ENCODE assay signal across 8 cellular contexts in genomic region chr19:58305932-58306323, GRCh38. TPM values are rescaled to one million over a fixed set of nuclear protein-coding genes. Genes with fewer than 3 reads are reported as not detected.
A peak's percentile ranks its signal among the peaks of the same experiment; 100 is the strongest.
DNase-seq lines count a peak whose midpoint lies in the region; ATAC-seq and TF ChIP-seq lines count a peak whose summit lies in the region.

No MANE protein-coding gene starts in this region.

- H3K36me3 Mint-ChIP-seq in activated naive CD8-positive, alpha-beta T cell treated with anti-CD3 and anti-CD28 coated beads for 36 hours: peaks cover 70% of the 10 kb centered on the region

- H3K4me3 Mint-ChIP-seq in activated naive CD8-positive, alpha-beta T cell treated with anti-CD3 and anti-CD28 coated beads for 36 hours: peak overlapping the region; percentile 98

- H3K9me3 ChIP-seq in heart right ventricle (peaks cover 0 to 14% (median 0%) of the 10 kb centered on the region in 11 donors), transverse colon (no peaks in the 10 kb centered on the region)

- DNase-seq in heart right ventricle (no peak), left cardiac atrium (no peak), left kidney (ENCODE audit: low read depth, low spot score) (peak; percentile 9), transverse colon (peak; percentile 11), HuH-7.5 (ENCODE audit: low spot score) (no peak), NCI-H187 (lab: John Stamatoyannopoulos, UW) (no peak)
- DNase-seq in activated naive CD8-positive, alpha-beta T cell treated with anti-CD3 and anti-CD28 coated beads for 36 hours: no peak

- H3K4me3 ChIP-seq in heart right ventricle: peak overlapping the region; percentile 50 to 97 (median 76)
- peak overlapping the region; percentile 75 to 98 (median 84) for H3K4me3 ChIP-seq in transverse colon

- in situ Hi-C loops in transverse colon (cut with MboI; ENCODE audit: low pct_ligation_motif_present in 1 of 4, low pct_unique_long_range_greater_than_20kb in 1 of 4, low sequenced_read_pairs in 3 of 4): no loop called here

- ATAC-seq in heart right ventricle (no peak), left cardiac atrium (no peak), GM21526 (IDR thresholded peaks at IDR 0.05; ENCODE audit: low FRiP score, unreplicated experiment) (no peak)

- peaks cover 3% of the 10 kb centered on the region for H3K9me3 Mint-ChIP-seq in activated naive CD8-positive, alpha-beta T cell treated with anti-CD3 and anti-CD28 coated beads for 36 hours

- peaks cover 3 to 28% (median 20%) of the 10 kb centered on the region in 9 donors for H3K4me1 ChIP-seq in heart right ventricle
- H3K4me1 ChIP-seq in transverse colon: peaks cover 9 to 17% (median 14%) of the 10 kb centered on the region in 4 donors

- H3K27ac ChIP-seq in heart right ventricle (peak overlapping the region in 9 of 10 donors; percentile 79 to 96 (median 91)), transverse colon (peak overlapping the region; percentile 80 to 95 (median 90))

- TF ChIP-seq EP300 in transverse colon (IDR thresholded peaks at IDR 0.05; ENCODE audit: low read depth): no peak

- peaks cover 0 to 48% (median 15%) of the 10 kb centered on the region in 9 donors for H3K36me3 ChIP-seq in heart right ventricle
- H3K36me3 ChIP-seq in transverse colon: peaks cover 0 to 20% (median 2%) of the 10 kb centered on the region in 4 donors

- WGBS in heart right ventricle, 2 donors: 68 to 74% methylated on average over 12 of the region's 12 CpGs
- WGBS in transverse colon (ENCODE audit: low coverage in 1 of 2), 2 donors: 36 to 46% methylated on average over 3 to 12 of the region's 12 CpGs

- no peak for TF ChIP-seq POLR2A in transverse colon (IDR thresholded peaks at IDR 0.05)

- peak overlapping the region; percentile 97 for H3K27ac Mint-ChIP-seq in activated naive CD8-positive, alpha-beta T cell treated with anti-CD3 and anti-CD28 coated beads for 36 hours

- peaks cover 36% of the 10 kb centered on the region for H3K4me1 Mint-ChIP-seq in activated naive CD8-positive, alpha-beta T cell treated with anti-CD3 and anti-CD28 coated beads for 36 hours

- H3K27me3 ChIP-seq in heart right ventricle: no peaks in the 10 kb centered on the region
- H3K27me3 ChIP-seq in transverse colon: no peaks in the 10 kb centered on the region

- intact Hi-C loops in heart right ventricle (cut with DNase I): loop anchor here in 3 of 10 donors (1.0 to 10.0 kb wide), 5 partner anchors 57 to 123 kb away; partner anchors contain the start of genes ZNF274 (in 2 of the 3), ZNF497 (in 1 of the 3) and ZNF544 (in 1 of the 3)
- intact Hi-C loops in left cardiac atrium (cut with DNase I): no loop called here
- intact Hi-C loops in transverse colon (cut with DNase I; ENCODE audit: low total_unique reads): no loop called here

- H3K27me3 Mint-ChIP-seq in activated naive CD8-positive, alpha-beta T cell treated with anti-CD3 and anti-CD28 coated beads for 36 hours: no peaks in the 10 kb centered on the region

- no peak for TF ChIP-seq CTCF in heart right ventricle (IDR thresholded peaks at IDR 0.05)
- TF ChIP-seq CTCF in transverse colon (IDR thresholded peaks at IDR 0.05): no peak

RNA-seq across cellular contexts. Expression of gene ERVK3-1, which starts 0.8 kb away (rescaled TPM):
- 10 to 100 TPM; 14.4 to 28.7 (median 17.7) TPM for total RNA-seq in heart right ventricle
- polyA plus RNA-seq in heart right ventricle: 10 to 100 TPM; 28.6 to 57.5 TPM
- 10 to 100 TPM; 19.9 to 22.8 TPM for total RNA-seq in left cardiac atrium
- 10 to 100 TPM; 79.5 to 82.7 TPM for total RNA-seq in activated naive CD8-positive, alpha-beta T cell treated with anti-CD3 and anti-CD28 coated beads for 36 hours
- total RNA-seq in transverse colon: 10 to 100 TPM; 13.3 to 58.9 (median 36.2) TPM

RNA-seq across cellular contexts. Expression of gene ZSCAN22, which starts 20.9 kb away (rescaled TPM):
- total RNA-seq in heart right ventricle (1 to 10 TPM; 1.2 to 2.1 (median 1.4) TPM), left cardiac atrium (1 to 10 TPM; 2.0 to 2.1 TPM), transverse colon (10 to 100 TPM in 1 of 4 donors, 1 to 10 TPM in 3; 3.0 to 11.6 (median 3.3) TPM)
- under 1 TPM; 0.80 to 0.87 TPM for polyA plus RNA-seq in heart right ventricle
- total RNA-seq in activated naive CD8-positive, alpha-beta T cell treated with anti-CD3 and anti-CD28 coated beads for 36 hours: 1 to 10 TPM; 2.8 to 3.2 TPM

RNA-seq across cellular contexts. Expression of gene ZNF8, which starts 27.2 kb away (rescaled TPM):
- total RNA-seq in heart right ventricle (1 to 10 TPM; 4.4 to 6.2 (median 5.6) TPM), left cardiac atrium (1 to 10 TPM; 4.4 to 6.8 TPM), transverse colon (1 to 10 TPM; 4.6 to 6.6 (median 6.3) TPM)
- 1 to 10 TPM; 1.4 to 4.2 TPM for polyA plus RNA-seq in heart right ventricle
- 1 to 10 TPM; 4.1 to 4.3 TPM for total RNA-seq in activated naive CD8-positive, alpha-beta T cell treated with anti-CD3 and anti-CD28 coated beads for 36 hours

RNA-seq across cellular contexts. Expression of gene A1BG, which starts 47.4 kb away (rescaled TPM):
- total RNA-seq in heart right ventricle (1 to 10 TPM in 9 of 10 donors, under 1 TPM in 1; 0.80 to 5.5 (median 2.0) TPM), left cardiac atrium (10 to 100 TPM; 18.3 to 18.9 TPM), transverse colon (10 to 100 TPM in 1 of 4 donors, 1 to 10 TPM in 1, under 1 TPM in 1, not detected in 1; 0.60 to 25.1 (median 3.7) TPM)
- polyA plus RNA-seq in heart right ventricle: 1 to 10 TPM; 9.6 TPM
- total RNA-seq in activated naive CD8-positive, alpha-beta T cell treated with anti-CD3 and anti-CD28 coated beads for 36 hours: 10 to 100 TPM; 18.7 to 23.2 TPM

RNA-seq across cellular contexts. Expression of gene ZNF497, which starts 56.6 kb away (rescaled TPM):
- total RNA-seq in heart right ventricle: under 1 TPM in 9 of 10 donors, not detected in 1; 0.14 to 0.73 (median 0.30) TPM
- under 1 TPM; 0.22 to 0.33 TPM for polyA plus RNA-seq in heart right ventricle
- under 1 TPM; 0.37 to 0.41 TPM for total RNA-seq in left cardiac atrium
- 1 to 10 TPM; 1.5 to 1.7 TPM for total RNA-seq in activated naive CD8-positive, alpha-beta T cell treated with anti-CD3 and anti-CD28 coated beads for 36 hours
- 10 to 100 TPM in 1 of 4 donors, 1 to 10 TPM in 3; 1.3 to 19.3 (median 4.2) TPM for total RNA-seq in transverse colon

Comparison
In these comparisons a context has a peak if more than half of its experiments do, and no peak if none do; other contexts are left out.
1. DNase-seq: peak in left kidney (single experiment) and transverse colon (single experiment); none in heart right ventricle (0 of 2), left cardiac atrium (single experiment), activated naive CD8-positive, alpha-beta T cell treated with anti-CD3 and anti-CD28 coated beads for 36 hours (single experiment), HuH-7.5 (single experiment) and NCI-H187 (0 of 2).